ENCODE assay signal across 1 cellular context in genomic region chr10:79137404-79137803, GRCh38.
TF ChIP-seq lines count a peak whose summit lies in the region.

No MANE protein-coding gene starts in this region.

TF ChIP-seq in HepG2, 621 proteins besides CTCF, POLR2A, EP300 and RAD21 (continued from another document):
- TF ChIP-seq ZSCAN5A (CRISPR knock-in tag; IDR thresholded peaks at IDR 0.05; ENCODE audit: borderline replicate concordance) (no peak), SRSF4 (IDR thresholded peaks at IDR 0.05; ENCODE audit: low read depth, low read length, poor library complexity, severe bottlenecking) (no peak), SOX5 (CRISPR knock-in tag; IDR thresholded peaks at IDR 0.05; ENCODE audit: borderline replicate concordance) (no peak), ZKSCAN8 (CRISPR knock-in tag; IDR thresholded peaks at IDR 0.05; ENCODE audit: borderline replicate concordance) (no peak), MNT (IDR thresholded peaks at IDR 0.05) (no peak), MYC (CRISPR knock-in tag; IDR thresholded peaks at IDR 0.05; ENCODE audit: borderline replicate concordance) (no peak)
